In genomic region chr6:27237089-27237723, GRCh38 we compare ENCODE assay signal across 9 cellular contexts. TPM values are rescaled to one million over a fixed set of nuclear protein-coding genes. Genes with fewer than 3 reads are reported as not detected.
DNase-seq lines count a peak whose midpoint lies in the region; ATAC-seq, FAIRE-seq and TF ChIP-seq lines count a peak whose summit lies in the region.
"Had no signal": no experiment of that assay in that cellular context is flagged by ENCODE, and none has a peak within 500 bp of the region (broad histone marks: within the 10 kb centered on the region; RNA-seq: fewer than 3 reads in every experiment).

No MANE protein-coding gene starts in this region.

- H3K27ac ChIP-seq in GM23248 (no peak overlapping the region), mammary epithelial cell (ENCODE audit: insufficient read depth, low read depth, low read length) (no peak overlapping the region)
- H3K27ac ChIP-seq: skin epidermis had no signal

- H3K4me3 ChIP-seq in GM23248 (peak overlapping the region; percentile 68), mammary epithelial cell (replicated peaks in 1 of 3; ENCODE audit: insufficient read depth in 1 of 3, low read depth in 2 of 3, low read length in 3 of 3) (peak overlapping the region in 2 of 3 experiments; percentile 28 to 29)
- H3K4me3 ChIP-seq: skin epidermis had no signal

- intact Hi-C loops in mammary epithelial cell (cut with micrococcal nuclease): loop anchor here (2.0 kb wide), 2 partner anchors 22 to 58 kb away; no protein-coding TSS in a partner anchor

- no peak for FAIRE-seq in RCC 7860 (lab: Jason Lieb, UNC)

- no peaks in the 10 kb centered on the region for H3K9me2 ChIP-seq in GM23248 (ENCODE audit: insufficient read depth)

- H3K79me2 ChIP-seq in GM23248 (ENCODE audit: insufficient read depth) (no peaks in the 10 kb centered on the region), mammary epithelial cell (ENCODE audit: insufficient read depth, low read length) (no peaks in the 10 kb centered on the region)

- H3K4me2 ChIP-seq in GM23248 (ENCODE audit: unreplicated experiment): peak overlapping the region; percentile 74
- peak overlapping the region; percentile 53 for H3K4me2 ChIP-seq in mammary epithelial cell (ENCODE audit: insufficient read depth, low read depth, low read length)

- WGBS in GM23248 (ENCODE audit: low coverage in 1 of 2, low lambda C conversion rate in 2 of 2, missing lambda C conversion rate in 2 of 2), 2 experiments: 15% methylated on average over 18 of the region's 18 CpGs
- 15% methylated on average over 18 of the region's 18 CpGs for WGBS in mammary epithelial cell (ENCODE audit: low coverage, missing lambda C conversion rate)

- ATAC-seq in HG03025 (IDR thresholded peaks at IDR 0.05; ENCODE audit: low FRiP score, unreplicated experiment) (no peak), HG02678 (IDR thresholded peaks at IDR 0.05; ENCODE audit: unreplicated experiment) (no peak), HG03469 (IDR thresholded peaks at IDR 0.05; ENCODE audit: unreplicated experiment) (no peak)

- H3K36me3 ChIP-seq in GM23248 (ENCODE audit: low read depth) (no peaks in the 10 kb centered on the region), mammary epithelial cell (ENCODE audit: insufficient read depth, low read length) (no peaks in the 10 kb centered on the region)

- TF ChIP-seq CTCF in mammary epithelial cell (conservative IDR thresholded peaks at IDR 0.05 in 1 of 2, IDR thresholded peaks at IDR 0.05 in 1 of 2; ENCODE audit: extremely low read depth in 1 of 2, insufficient read depth in 1 of 2, low read depth in 1 of 2, low read length in 2 of 2): no peak

- peaks cover 4% of the 10 kb centered on the region; the same call in 1 of the 2 replicates for H3K4me1 ChIP-seq in GM23248 (ENCODE audit: insufficient read depth)
- H3K4me1 ChIP-seq in mammary epithelial cell (ENCODE audit: insufficient read depth, low read length): peaks cover 18% of the 10 kb centered on the region

- in situ Hi-C loops in GM23248 (cut with MboI): no loop called here
- in situ Hi-C loops in mammary epithelial cell (cut with MboI; ENCODE audit: low sequenced_read_pairs in 2 of 2): no loop called here

- H3F3A ChIP-seq in GM23248 (ENCODE audit: insufficient read depth): peaks cover 24% of the 10 kb centered on the region

- no TSS peak for BruUV-seq in mammary epithelial cell (replicated peaks; lab: Mats Ljungman, UMichigan)

- no peaks in the 10 kb centered on the region for H4K20me1 ChIP-seq in GM23248 (ENCODE audit: insufficient read depth)
- no peaks in the 10 kb centered on the region for H4K20me1 ChIP-seq in mammary epithelial cell (ENCODE audit: insufficient read depth, low read length)

- H3K9ac ChIP-seq in GM23248 (no peak overlapping the region), mammary epithelial cell (ENCODE audit: insufficient read depth, low read length) (no peak overlapping the region)

- 0 out of 2 replicates have a peak, but pooled peaks cover 10% of the 10 kb centered on the region for H3K27me3 ChIP-seq in GM23248 (replicated peaks; ENCODE audit: insufficient read depth)
- H3K27me3 ChIP-seq in mammary epithelial cell (ENCODE audit: insufficient read depth, low read length): no peaks in the 10 kb centered on the region

- peak; percentile 62 for DNase-seq in GM23248
- DNase-seq in RCC 7860 (ENCODE audit: low spot score): peak; percentile 86
- DNase-seq in mammary epithelial cell: peak; percentile 71
- DNase-seq in retina: peak; percentile 44
- DNase-seq in occipital lobe (lab: John Stamatoyannopoulos, UW): no peak

- dilution Hi-C loops in mammary epithelial cell (cut with HindIII; ENCODE audit: low sequenced_read_pairs): no loop called here

- peak overlapping the region; percentile 80 for H2AFZ ChIP-seq in GM23248
- no peak overlapping the region for H2AFZ ChIP-seq in mammary epithelial cell (ENCODE audit: low read depth, low read length)

- CTCF ChIA-PET in mammary epithelial cell (lab: Charles Lee; ENCODE audit: low non-redundant PET): no interaction called here

- H3K9me3 ChIP-seq in GM23248 (ENCODE audit: low read depth) (no peaks in the 10 kb centered on the region), mammary epithelial cell (replicated peaks; ENCODE audit: insufficient read depth, low read length) (no peaks in the 10 kb centered on the region)

RNA-seq across cellular contexts. Expression of gene PRSS16, which starts 10.3 kb away (rescaled TPM):
- total RNA-seq in GM23248 (2014; rRNA removed; shearing (Covaris generic)): 0.86 TPM in 1 of 2 replicates, not detected in the other
- 0.20 TPM in 1 of 2 replicates, not detected in the other for polyA plus RNA-seq in GM23248 (2016; fragmentation: Nextera tagmentation; extraction: Ambion mirVana)
- 10 to 100 TPM in 1 of 2 donors, 1 to 10 TPM in 1; 4.8 to 10.5 TPM for total RNA-seq in mammary epithelial cell
- polyA plus RNA-seq in mammary epithelial cell: 11.9 TPM
- polyA minus RNA-seq in mammary epithelial cell: 22.5 TPM
- total RNA-seq in occipital lobe: not detected
